Comparison of ENCODE assay signal across 12 cellular contexts in the genomic region with DNA sequence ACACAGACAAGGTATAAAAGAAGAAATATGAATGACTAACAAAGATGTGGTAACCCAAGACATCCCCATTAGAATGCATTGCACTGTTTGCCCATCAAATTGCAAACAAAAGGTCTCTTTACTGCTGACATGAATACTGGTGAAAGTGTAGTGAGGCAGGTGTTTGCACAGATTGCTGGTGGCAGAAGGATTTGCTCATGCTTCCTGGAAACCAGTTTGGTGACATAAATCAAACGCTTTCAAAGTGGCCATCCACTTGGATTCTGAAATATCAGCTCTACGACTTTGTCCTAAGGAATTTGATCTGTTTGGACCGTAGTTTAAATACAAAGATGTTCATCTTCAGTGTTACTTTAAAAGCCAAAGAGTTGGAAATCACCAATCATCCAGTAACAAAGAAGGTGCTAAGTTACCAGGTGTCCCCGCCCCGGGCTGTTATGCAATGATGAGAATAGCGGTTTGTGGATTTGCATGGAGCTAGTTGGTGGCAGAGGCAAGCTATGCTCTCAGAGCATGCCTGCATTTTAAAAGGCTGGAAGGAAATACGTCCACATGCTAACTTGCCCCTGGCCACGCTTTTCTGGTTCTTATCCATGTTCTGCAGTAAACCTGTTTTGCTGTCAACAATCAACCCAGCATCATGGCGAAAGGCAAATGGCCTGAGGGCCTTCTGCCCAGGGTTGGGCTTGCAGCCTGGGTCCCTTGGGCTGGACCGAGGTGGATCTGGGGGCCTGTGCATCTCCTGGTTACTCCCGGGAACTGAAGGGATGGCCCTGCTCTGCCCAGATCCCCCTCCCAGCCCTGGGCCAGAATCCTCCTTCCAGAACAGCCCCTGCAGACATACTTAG. TPM values are rescaled to one million over a fixed set of nuclear protein-coding genes. Genes with fewer than 3 reads are reported as not detected.
DNase-seq lines count a peak whose midpoint lies in the region; ATAC-seq lines count a peak whose summit lies in the region.
"Had no signal": no experiment of that assay in that cellular context is flagged by ENCODE, and none has a peak within 500 bp of the region (broad histone marks: within the 10 kb centered on the region; RNA-seq: fewer than 3 reads in every experiment).

No MANE protein-coding gene starts in this region.

- H3K4me3 Mint-ChIP-seq in activated T-cell treated with anti-CD3 and anti-CD28 coated beads, Interleukin-2, amount 50 U/mL, for 4 hours, result no peak overlapping the region
- H3K4me3 Mint-ChIP-seq: activated T-helper 1 cell treated with anti-CD3 and anti-CD28 coated beads, Interleukin-12 subunit alpha, Interleukin-12 subunit beta, Interleukin-2, Interleukin-4 antibody, amounts not matched to agents 30 ng/mL and 10 ng/mL and 1 ng/mL, durations not matched to agents 14 hours and 24 hours and 36 hours had no signal

- no peak overlapping the region for H2BK5ac ChIP-seq in trophoblast cell (ENCODE audit: low read depth, low read length, poor library complexity)

- H3K79me1 ChIP-seq in trophoblast cell (ENCODE audit: low read length), result no peaks in the 10 kb centered on the region

- no peaks in the 10 kb centered on the region for H3K79me2 ChIP-seq in trophoblast cell (ENCODE audit: control insufficient read depth, insufficient read depth, low read length, poor library complexity)

- H2BK120ac ChIP-seq in trophoblast cell (ENCODE audit: insufficient read depth, low read length, poor library complexity), result no peak overlapping the region

- WGBS in trophoblast cell (ENCODE audit: extremely low coverage, insufficient coverage, insufficient read length), result no CpG with 5 or more reads among the region's 11 CpGs

- no peaks in the 10 kb centered on the region for H3K27me3 ChIP-seq in trophoblast cell (ENCODE audit: insufficient read depth, low read length)

- DNase-seq in NCI-H1436 (lab: John Stamatoyannopoulos, UW) (peak; percentile 85), SHP77 (lab: John Stamatoyannopoulos, UW) (peak; percentile 88 to 90), trophoblast cell (peak; percentile 85 to 93), Kasumi-1 (lab: John Stamatoyannopoulos, UW) (no peak), RKO (ENCODE audit: low spot score) (no peak)
- DNase-seq in activated T-cell treated with anti-CD3 and anti-CD28 coated beads, Interleukin-2, amount 50 U/mL, for 4 hours, result no peak
- DNase-seq: effector memory CD4-positive, alpha-beta T cell; substantia nigra had no signal

- no peaks in the 10 kb centered on the region for H3K9me3 Mint-ChIP-seq in activated T-cell treated with anti-CD3 and anti-CD28 coated beads, Interleukin-2, amount 50 U/mL, for 4 hours
- H3K9me3 Mint-ChIP-seq: activated T-helper 1 cell treated with anti-CD3 and anti-CD28 coated beads, Interleukin-12 subunit alpha, Interleukin-12 subunit beta, Interleukin-2, Interleukin-4 antibody, amounts not matched to agents 30 ng/mL and 10 ng/mL and 1 ng/mL, durations not matched to agents 14 hours and 24 hours and 36 hours had no signal

- peaks cover 67% of the 10 kb centered on the region for H3K27me3 Mint-ChIP-seq in activated T-cell treated with anti-CD3 and anti-CD28 coated beads, Interleukin-2, amount 50 U/mL, for 4 hours (ENCODE audit: low read depth)

- H3K4me2 ChIP-seq in trophoblast cell (ENCODE audit: low read length), result no peak overlapping the region
- H3K4me2 ChIP-seq: smooth muscle cell had no signal

- H3K4me1 Mint-ChIP-seq in activated T-cell treated with anti-CD3 and anti-CD28 coated beads, Interleukin-2, amount 50 U/mL, for 4 hours (ENCODE audit: low read depth), result peaks cover 13% of the 10 kb centered on the region

- H3K18ac ChIP-seq in trophoblast cell (ENCODE audit: low read length), result no peak overlapping the region

- no peak overlapping the region for H3K4me3 ChIP-seq in trophoblast cell (ENCODE audit: low read depth, low read length)
- H3K4me3 ChIP-seq: smooth muscle cell had no signal

- no peak overlapping the region for H4K12ac ChIP-seq in trophoblast cell (ENCODE audit: low read depth, low read length)

- no peaks in the 10 kb centered on the region for H3K36me3 Mint-ChIP-seq in activated T-cell treated with anti-CD3 and anti-CD28 coated beads, Interleukin-2, amount 50 U/mL, for 4 hours (ENCODE audit: insufficient read depth)

- H3K9me3 ChIP-seq in trophoblast cell (ENCODE audit: insufficient read depth, low read depth, low read length), result peaks cover 4% of the 10 kb centered on the region

- ATAC-seq in GM21619 (IDR thresholded peaks at IDR 0.05; ENCODE audit: unreplicated experiment), result peak; percentile 50
- ATAC-seq in GM21447 (IDR thresholded peaks at IDR 0.05; ENCODE audit: unreplicated experiment), result no peak
- ATAC-seq in activated T-cell treated with anti-CD3 and anti-CD28 coated beads, Interleukin-2, amount 50 U/mL, for 4 hours, result no peak

- H2AFZ ChIP-seq in trophoblast cell (ENCODE audit: insufficient read depth, low read length, poor library complexity), result no peak overlapping the region

- H3K14ac ChIP-seq in trophoblast cell (ENCODE audit: low read length), result no peak overlapping the region

- H3K4ac ChIP-seq in trophoblast cell (ENCODE audit: low read depth, low read length), result no peak overlapping the region

- no peak overlapping the region for H2AK5ac ChIP-seq in trophoblast cell (ENCODE audit: low read length)

- H3K9ac ChIP-seq in trophoblast cell (ENCODE audit: low read length), result no peak overlapping the region

- no peaks in the 10 kb centered on the region for H3K36me3 ChIP-seq in trophoblast cell (ENCODE audit: control insufficient read depth in 1 of 2, insufficient read depth in 2 of 2, low read length in 2 of 2)

- no peak overlapping the region for H2BK12ac ChIP-seq in trophoblast cell (ENCODE audit: low read length)

- H3K27ac ChIP-seq in trophoblast cell (ENCODE audit: low read depth, low read length), result no peak overlapping the region

- peaks cover 3 to 4% of the 10 kb centered on the region in 2 experiments for H3K4me1 ChIP-seq in trophoblast cell (ENCODE audit: control insufficient read depth in 1 of 2, insufficient read depth in 2 of 2, low read length in 2 of 2)

- H4K8ac ChIP-seq in trophoblast cell (ENCODE audit: low read depth, low read length), result no peak overlapping the region

- no peak overlapping the region for H4K91ac ChIP-seq in trophoblast cell (ENCODE audit: low read depth, low read length)

- H3K23ac ChIP-seq in trophoblast cell (ENCODE audit: low read length), result no peak overlapping the region

RNA-seq across cellular contexts. Expression of a gene that starts 49.2 kb away (rescaled TPM):
- polyA plus RNA-seq in trophoblast cell (2013), result not detected in 2 replicates
- not detected for total RNA-seq in activated T-cell treated with anti-CD3 and anti-CD28 coated beads, Interleukin-2, amount 50 U/mL, for 4 hours
- total RNA-seq: activated T-helper 1 cell treated with anti-CD3 and anti-CD28 coated beads, Interleukin-12 subunit alpha, Interleukin-12 subunit beta, Interleukin-2, Interleukin-4 antibody, amounts not matched to agents 30 ng/mL and 10 ng/mL and 1 ng/mL, durations not matched to agents 14 hours and 24 hours and 36 hours; smooth muscle cell had no signal

Comparison
In these comparisons a context has a peak if more than half of its experiments do, and no peak if none do; other contexts are left out.
1. DNase-seq: peak in NCI-H1436 (single experiment), SHP77 (2 of 2) and trophoblast cell (2 of 2); none in Kasumi-1 (0 of 2), RKO (single experiment) and activated T-cell treated with anti-CD3 and anti-CD28 coated beads, Interleukin-2, amount 50 U/mL, for 4 hours (single experiment).